9 cellular contexts compared by ENCODE assay signal in the genomic region with DNA sequence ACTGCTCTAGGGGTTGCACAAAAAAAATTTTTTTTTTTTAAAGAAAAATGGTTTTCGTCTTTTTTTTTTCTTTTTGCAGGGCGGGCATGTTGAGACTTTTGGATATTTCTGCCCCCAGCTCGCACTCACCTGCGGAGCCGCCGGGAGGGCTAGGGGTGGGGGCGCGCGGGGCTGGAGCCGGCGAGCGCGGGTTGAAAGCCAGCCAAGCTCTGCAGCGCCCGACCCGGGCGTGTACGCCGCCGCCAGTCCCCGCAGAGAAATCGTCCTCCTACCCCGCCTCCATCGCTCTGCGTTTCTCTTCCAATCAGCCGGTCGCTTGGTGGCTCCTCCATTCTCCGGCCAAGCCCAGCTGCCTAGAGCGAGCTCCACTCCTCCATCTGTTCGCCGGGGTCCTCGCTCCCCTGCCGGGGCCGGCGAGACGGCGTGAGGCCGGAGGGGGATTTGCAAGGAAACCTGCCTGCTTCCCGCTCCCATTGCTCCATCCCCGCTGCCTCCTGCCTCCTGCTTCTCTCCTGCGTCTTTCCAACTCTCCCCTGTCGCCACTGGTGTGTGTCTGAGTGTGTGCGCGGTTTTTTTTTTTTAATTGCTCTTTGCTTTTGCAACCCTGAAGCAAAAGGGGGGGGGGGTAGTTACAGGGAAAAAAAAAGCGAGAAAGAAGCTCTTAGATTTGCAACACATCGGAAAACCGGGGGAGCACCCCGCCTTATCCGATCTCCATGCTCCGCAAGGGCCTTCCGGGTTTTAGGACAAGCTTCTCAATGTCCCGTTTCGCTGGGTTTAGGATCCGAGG. TPM values are rescaled to one million over a fixed set of nuclear protein-coding genes. Genes with fewer than 3 reads are reported as not detected.
A peak's percentile ranks its signal among the peaks of the same experiment; 100 is the strongest.
DNase-seq lines count a peak whose midpoint lies in the region; ATAC-seq and TF ChIP-seq lines count a peak whose summit lies in the region.
"Had no signal": no experiment of that assay in that cellular context is flagged by ENCODE, and none has a peak within 500 bp of the region (broad histone marks: within the 10 kb centered on the region; RNA-seq: fewer than 3 reads in every experiment).

No MANE protein-coding gene starts in this region.

- H4K20me1 ChIP-seq in fibroblast of lung (ENCODE audit: control insufficient read depth, extremely low read depth, insufficient read depth, low read length) = no peaks in the 10 kb centered on the region

- peak overlapping the region; percentile 46 for H3K9ac ChIP-seq in fibroblast of lung (ENCODE audit: insufficient read depth, low read length)

- no peak for TF ChIP-seq EP300 in suprapubic skin (IDR thresholded peaks at IDR 0.05)

- peak overlapping the region; percentile 87 for H3K27ac ChIP-seq in Panc1 (ENCODE audit: low read length)
- peak overlapping the region; percentile 79 for H3K27ac ChIP-seq in fibroblast of lung (ENCODE audit: insufficient read depth, low read length)
- peak overlapping the region; percentile 100 for H3K27ac ChIP-seq in suprapubic skin

- H3K36me3 Mint-ChIP-seq in activated T-helper 2 cell treated with anti-CD3 and anti-CD28 coated beads, Interferon-gamma antibody, Interleukin-2, Interleukin-4, amounts not matched to agents 10 μg/mL and 5 μg/mL and 100 μg/mL, durations not matched to agents 14 hours and 24 hours and 36 hours (ENCODE audit: low read depth) = peaks cover 20% of the 10 kb centered on the region

- no peaks in the 10 kb centered on the region for H3K9me3 Mint-ChIP-seq in activated T-helper 2 cell treated with anti-CD3 and anti-CD28 coated beads, Interferon-gamma antibody, Interleukin-2, Interleukin-4, amounts not matched to agents 10 μg/mL and 5 μg/mL and 100 μg/mL, durations not matched to agents 14 hours and 24 hours and 36 hours

- H3K4me3 ChIP-seq in Panc1 (ENCODE audit: low read depth in 2 of 2, low read length in 2 of 2) = peak overlapping the region; percentile 69 to 77
- peak overlapping the region; percentile 53 to 92 (median 78) for H3K4me3 ChIP-seq in fibroblast of lung (replicated peaks in 1 of 4; ENCODE audit: control extremely low read depth in 1 of 4, insufficient read depth in 1 of 4, low read depth in 3 of 4, low read length in 4 of 4)
- H3K4me3 ChIP-seq in suprapubic skin = peak overlapping the region; percentile 77

- peak overlapping the region; percentile 86 for H3K4me2 ChIP-seq in fibroblast of lung (ENCODE audit: extremely low read depth, insufficient read depth, low read length)

- no peaks in the 10 kb centered on the region for H3K27me3 Mint-ChIP-seq in activated T-helper 2 cell treated with anti-CD3 and anti-CD28 coated beads, Interferon-gamma antibody, Interleukin-2, Interleukin-4, amounts not matched to agents 10 μg/mL and 5 μg/mL and 100 μg/mL, durations not matched to agents 14 hours and 24 hours and 36 hours (ENCODE audit: low read depth)

- TF ChIP-seq CTCF in Panc1 (IDR thresholded peaks at IDR 0.05) = no peak
- no peak for TF ChIP-seq CTCF in fibroblast of lung (conservative IDR thresholded peaks at IDR 0.05 in 1 of 2, IDR thresholded peaks at IDR 0.05 in 1 of 2; ENCODE audit: low read depth in 1 of 2, low read length in 2 of 2)
- no peak for TF ChIP-seq CTCF in suprapubic skin (IDR thresholded peaks at IDR 0.05)

- no peak for TF ChIP-seq POLR2A in suprapubic skin (IDR thresholded peaks at IDR 0.05)

- no TSS peak for BruUV-seq in Panc1 (replicated peaks; lab: Mats Ljungman, UMichigan)

- H3K27ac Mint-ChIP-seq in activated T-helper 2 cell treated with anti-CD3 and anti-CD28 coated beads, Interferon-gamma antibody, Interleukin-2, Interleukin-4, amounts not matched to agents 10 μg/mL and 5 μg/mL and 100 μg/mL, durations not matched to agents 14 hours and 24 hours and 36 hours = peak overlapping the region; percentile 82

- H3K4me3 Mint-ChIP-seq in activated T-helper 2 cell treated with anti-CD3 and anti-CD28 coated beads, Interferon-gamma antibody, Interleukin-2, Interleukin-4, amounts not matched to agents 10 μg/mL and 5 μg/mL and 100 μg/mL, durations not matched to agents 14 hours and 24 hours and 36 hours (ENCODE audit: low read depth) = peak overlapping the region; percentile 85

- in situ Hi-C loops in Panc1 (cut with HindIII; ENCODE audit: low pct_unique_long_range_greater_than_20kb, low sequenced_read_pairs) = no loop called here

- intact Hi-C loops in Panc1 (cut with micrococcal nuclease; ENCODE audit: unreplicated experiment) = loop anchor here (5.0 kb wide), 1 partner anchor 106 kb away; no protein-coding TSS in a partner anchor
- intact Hi-C loops in activated T-helper 2 cell treated with anti-CD3 and anti-CD28 coated beads, Interferon-gamma antibody, Interleukin-2, Interleukin-4, amounts not matched to agents 10 μg/mL and 5 μg/mL and 100 μg/mL, durations not matched to agents 14 hours and 24 hours and 36 hours (cut with micrococcal nuclease) = loop anchor here (2.0 kb wide), 1 partner anchor 104 kb away; a partner anchor contains a TSS

- WGBS in suprapubic skin = under 1% methylated on average over 38 of the region's 54 CpGs

- DNase-seq in DMS153 (lab: John Stamatoyannopoulos, UW) (peak; percentile 41), Kasumi-1 (lab: John Stamatoyannopoulos, UW) (peak; percentile 67 to 68), Panc1 (ENCODE audit: low read depth, low spot score) (no peak), fibroblast of lung (ENCODE audit: low read depth in 2 of 2) (peak; percentile 83 to 86), myocyte (ENCODE audit: low read depth) (peak; percentile 88), suprapubic skin (ENCODE audit: low spot score in 2 of 2) (peak; percentile 89 to 92)
- peak; percentile 64 for DNase-seq in activated T-helper 2 cell treated with anti-CD3 and anti-CD28 coated beads, Interferon-gamma antibody, Interleukin-2, Interleukin-4, amounts not matched to agents 10 μg/mL and 5 μg/mL and 100 μg/mL, durations not matched to agents 14 hours and 24 hours and 36 hours (ENCODE audit: low spot score)

- peak; percentile 50 for ATAC-seq in Panc1
- no peak for ATAC-seq in GM19467 (IDR thresholded peaks at IDR 0.05; ENCODE audit: unreplicated experiment)

- H3K79me2 ChIP-seq in fibroblast of lung (ENCODE audit: control insufficient read depth, insufficient read depth, low read length) = peaks cover 30% of the 10 kb centered on the region

- H3K9me3 ChIP-seq in Panc1 (ENCODE audit: control insufficient read depth, insufficient read depth, low read depth, low read length) = no peaks in the 10 kb centered on the region
- no peaks in the 10 kb centered on the region for H3K9me3 ChIP-seq in fibroblast of lung (ENCODE audit: control insufficient read depth, insufficient read depth, low read depth, low read length)
- no peaks in the 10 kb centered on the region for H3K9me3 ChIP-seq in suprapubic skin

- H3K4me1 Mint-ChIP-seq in activated T-helper 2 cell treated with anti-CD3 and anti-CD28 coated beads, Interferon-gamma antibody, Interleukin-2, Interleukin-4, amounts not matched to agents 10 μg/mL and 5 μg/mL and 100 μg/mL, durations not matched to agents 14 hours and 24 hours and 36 hours (ENCODE audit: low read depth) = peaks cover 23% of the 10 kb centered on the region

- H3K4me1 ChIP-seq in Panc1 (ENCODE audit: control insufficient read depth, insufficient read depth, low read length) (peaks cover 26% of the 10 kb centered on the region), fibroblast of lung (ENCODE audit: control insufficient read depth, extremely low read depth, insufficient read depth, low read length) (peaks cover 20% of the 10 kb centered on the region), suprapubic skin (peaks cover 45% of the 10 kb centered on the region)

- H2AFZ ChIP-seq in fibroblast of lung (ENCODE audit: low read length) = peak overlapping the region; percentile 39

- POLR2A ChIA-PET in Panc1 (lab: Charles Lee) = interaction anchor here (0.6 to 1.1 kb wide), 4 partner anchors 10 to 106 kb away, joined by 3 to 10 read pairs (median 6); no protein-coding TSS in a partner anchor

- H3K36me3 ChIP-seq in Panc1 (ENCODE audit: control insufficient read depth, insufficient read depth, low read length) (peaks cover 3% of the 10 kb centered on the region), fibroblast of lung (ENCODE audit: control insufficient read depth, insufficient read depth, low read length) (peaks cover 2% of the 10 kb centered on the region), suprapubic skin (peaks cover 7% of the 10 kb centered on the region)

- CTCF ChIA-PET in Panc1 (lab: Charles Lee) = interaction anchor here (0.5 to 0.7 kb wide), 2 partner anchors 9 to 117 kb away, joined by 4 to 6 read pairs; no protein-coding TSS in a partner anchor

- H3K27me3 ChIP-seq in Panc1 (ENCODE audit: control insufficient read depth, insufficient read depth, low read length) (no peaks in the 10 kb centered on the region), fibroblast of lung (ENCODE audit: control insufficient read depth, insufficient read depth, low read length) (no peaks in the 10 kb centered on the region), suprapubic skin (no peaks in the 10 kb centered on the region)

RNA-seq across cellular contexts. Expression of a gene that starts 1.8 kb away (rescaled TPM):
- 116 TPM for total RNA-seq in Panc1 (2021; ENCODE audit: unreplicated experiment)
- 100.0 TPM for polyA plus RNA-seq in Panc1 (2012; ENCODE audit: insufficient read length)
- 177 and 181 TPM in 2 replicates for total RNA-seq in activated T-helper 2 cell treated with anti-CD3 and anti-CD28 coated beads, Interferon-gamma antibody, Interleukin-2, Interleukin-4, amounts not matched to agents 10 μg/mL and 5 μg/mL and 100 μg/mL, durations not matched to agents 14 hours and 24 hours and 36 hours
- 42.1 and 49.8 TPM in 2 replicates for total RNA-seq in fibroblast of lung
- 25.1 and 34.3 TPM in 2 replicates for polyA plus RNA-seq in fibroblast of lung
- polyA plus RNA-seq in fibroblast of lung (2012) = 47.9 and 55.9 TPM in 2 replicates
- polyA minus RNA-seq in fibroblast of lung (ENCODE audit: low replicate concordance) = 33.1 and 43.0 TPM in 2 replicates
- 45.7 and 65.8 TPM in 2 replicates for total RNA-seq in myocyte
- polyA plus RNA-seq in myocyte (2012) = 54.7 TPM
- 100 to 1,000 TPM in 1 of 4 donors, 10 to 100 TPM in 3; 54.8 to 102 (median 71.8) TPM for total RNA-seq in suprapubic skin

RNA-seq across cellular contexts. Expression of a gene that starts 21.6 kb away (rescaled TPM):
- total RNA-seq in Panc1 (2021; ENCODE audit: unreplicated experiment) (69.8 TPM), fibroblast of lung (33.6 and 36.5 TPM in 2 replicates), myocyte (55.4 and 60.5 TPM in 2 replicates), suprapubic skin (10 to 100 TPM; 44.1 to 75.0 (median 67.3) TPM)
- 57.4 TPM for polyA plus RNA-seq in Panc1 (2012; ENCODE audit: insufficient read length)
- 107 and 113 TPM in 2 replicates for total RNA-seq in activated T-helper 2 cell treated with anti-CD3 and anti-CD28 coated beads, Interferon-gamma antibody, Interleukin-2, Interleukin-4, amounts not matched to agents 10 μg/mL and 5 μg/mL and 100 μg/mL, durations not matched to agents 14 hours and 24 hours and 36 hours
- 31.8 and 34.8 TPM in 2 replicates for polyA plus RNA-seq in fibroblast of lung
- polyA plus RNA-seq in fibroblast of lung (2012) = 32.2 and 32.5 TPM in 2 replicates
- 60.1 and 67.0 TPM in 2 replicates for polyA minus RNA-seq in fibroblast of lung (ENCODE audit: low replicate concordance)
- 49.3 TPM for polyA plus RNA-seq in myocyte (2012)

RNA-seq across cellular contexts. Expression of a gene that starts 34.5 kb away (rescaled TPM):
- total RNA-seq in Panc1 (2021; ENCODE audit: unreplicated experiment) (30.7 TPM), fibroblast of lung (36.2 and 45.4 TPM in 2 replicates), myocyte (28.1 and 28.6 TPM in 2 replicates), suprapubic skin (10 to 100 TPM; 31.5 to 48.8 (median 36.1) TPM)
- polyA plus RNA-seq in Panc1 (2012; ENCODE audit: insufficient read length) = 31.4 TPM
- 20.4 and 20.9 TPM in 2 replicates for total RNA-seq in activated T-helper 2 cell treated with anti-CD3 and anti-CD28 coated beads, Interferon-gamma antibody, Interleukin-2, Interleukin-4, amounts not matched to agents 10 μg/mL and 5 μg/mL and 100 μg/mL, durations not matched to agents 14 hours and 24 hours and 36 hours
- 33.1 and 37.3 TPM in 2 replicates for polyA plus RNA-seq in fibroblast of lung
- polyA plus RNA-seq in fibroblast of lung (2012) = 28.1 and 31.8 TPM in 2 replicates
- polyA minus RNA-seq in fibroblast of lung (ENCODE audit: low replicate concordance) = 40.5 and 47.1 TPM in 2 replicates
- polyA plus RNA-seq in myocyte (2012) = 43.7 TPM

RNA-seq across cellular contexts. Expression of a gene that starts 46.7 kb away (rescaled TPM):
- not detected for total RNA-seq in Panc1 (2021; ENCODE audit: unreplicated experiment)
- polyA plus RNA-seq in Panc1 (2012; ENCODE audit: insufficient read length) = not detected
- not detected in 2 replicates for total RNA-seq in activated T-helper 2 cell treated with anti-CD3 and anti-CD28 coated beads, Interferon-gamma antibody, Interleukin-2, Interleukin-4, amounts not matched to agents 10 μg/mL and 5 μg/mL and 100 μg/mL, durations not matched to agents 14 hours and 24 hours and 36 hours
- total RNA-seq in fibroblast of lung = not detected in 2 replicates
- not detected in 2 replicates for polyA plus RNA-seq in fibroblast of lung
- not detected in 2 replicates for polyA plus RNA-seq in fibroblast of lung (2012)
- polyA minus RNA-seq in fibroblast of lung (ENCODE audit: low replicate concordance) = not detected in 2 replicates
- not detected in 2 replicates for total RNA-seq in myocyte
- polyA plus RNA-seq in myocyte (2012) = not detected
- under 1 TPM in 3 of 4 donors, not detected in 1; 0.08 to 0.17 (median 0.10) TPM for total RNA-seq in suprapubic skin
- total RNA-seq: activated CD8-positive, alpha-beta memory T cell treated with anti-CD3 and anti-CD28 coated beads for 36 hours had no signal

RNA-seq across cellular contexts. Expression of a gene that starts 50.8 kb away (rescaled TPM):
- not detected for total RNA-seq in Panc1 (2021; ENCODE audit: unreplicated experiment)
- polyA plus RNA-seq in Panc1 (2012; ENCODE audit: insufficient read length) = 1.5 TPM
- 0.21 and 0.59 TPM in 2 replicates for total RNA-seq in activated T-helper 2 cell treated with anti-CD3 and anti-CD28 coated beads, Interferon-gamma antibody, Interleukin-2, Interleukin-4, amounts not matched to agents 10 μg/mL and 5 μg/mL and 100 μg/mL, durations not matched to agents 14 hours and 24 hours and 36 hours
- under 0.01 and 0.17 TPM in 2 replicates for total RNA-seq in fibroblast of lung
- polyA plus RNA-seq in fibroblast of lung = 0.07 TPM in 1 of 2 replicates, not detected in the other
- polyA plus RNA-seq in fibroblast of lung (2012) = 0.48 and 0.63 TPM in 2 replicates
- polyA minus RNA-seq in fibroblast of lung (ENCODE audit: low replicate concordance) = 1.1 and 1.5 TPM in 2 replicates
- total RNA-seq in myocyte = 4.0 and 7.8 TPM in 2 replicates
- polyA plus RNA-seq in myocyte (2012) = 1.7 TPM
- not detected for total RNA-seq in suprapubic skin
